35 cellular contexts compared by ENCODE assay signal in genomic region chr20:58748628-58749027, GRCh38.
"Had no signal": no experiment of that assay in that cellular context is flagged by ENCODE, and none has a peak within 500 bp of the region (broad histone marks: within the 10 kb centered on the region; RNA-seq: fewer than 3 reads in every experiment).

No MANE protein-coding gene starts in this region.

- H3K9ac ChIP-seq: KMS-11 had no signal

- DNase-seq: Karpas-422, Kasumi-1, KG1, MG63, MM.1S, MV-4-11, NCI-H1048, NCI-H1092, NCI-H1092 treated with DMSO at 0.1 percent for 48 hours, NCI-H1105, NCI-H1105 treated with DMSO at 0.1 percent for 48 hours, NCI-H1417, NCI-H1417 treated with DMSO at 0.1 percent for 48 hours, NCI-H1436, NCI-H1436 treated with DMSO at 0.1 percent for 48 hours, NCI-H146, NCI-H1694, NCI-H1694 treated with DMSO at 0.1 percent for 48 hours, NCI-H187, NCI-H187 treated with DMSO at 0.1 percent for 48 hours, NCI-H1930, NCI-H2029, NCI-H2029 treated with DMSO at 0.1 percent for 48 hours, NCI-H2081, NCI-H2107, NCI-H2171, NCI-H2171 treated with DMSO at 0.1 percent for 48 hours, NCI-H2227 treated with DMSO at 0.1 percent for 48 hours, NCI-H226, NCI-H345, NCI-H446, NCI-H446 treated with DMSO at 0.1 percent for 48 hours, NCI-H510A, NCI-H510A treated with DMSO at 0.1 percent for 48 hours had no signal

- H3K9me3 ChIP-seq: MG63 had no signal

- H3K27ac ChIP-seq: KMS-11 had no signal

- H3K36me3 ChIP-seq: MG63 had no signal

- H3K4me3 ChIP-seq: MG63 had no signal
